In genomic region chr9:124278054-124278540, GRCh38 we compare ENCODE assay signal across 16 cellular contexts. TPM values are rescaled to one million over a fixed set of nuclear protein-coding genes. Genes with fewer than 3 reads are reported as not detected.
DNase-seq lines count a peak whose midpoint lies in the region; ATAC-seq, FAIRE-seq and TF ChIP-seq lines count a peak whose summit lies in the region.
"Had no signal": no experiment of that assay in that cellular context is flagged by ENCODE, and none has a peak within 500 bp of the region (broad histone marks: within the 10 kb centered on the region; RNA-seq: fewer than 3 reads in every experiment).

No MANE protein-coding gene starts in this region.

- H3K4me3 Mint-ChIP-seq in HFFc6 (no peak overlapping the region), nephron (no peak overlapping the region)
- H3K4me3 Mint-ChIP-seq in activated CD8-positive, alpha-beta memory T cell treated with anti-CD3 and anti-CD28 coated beads, Interleukin-2, amount 10 ng/mL, durations not matched to agents 7 days and 5 days = no peak overlapping the region
- H3K4me3 Mint-ChIP-seq in activated T-helper 2 cell treated with anti-CD3 and anti-CD28 coated beads, Interferon-gamma antibody, Interleukin-2, Interleukin-4, amounts not matched to agents 10 μg/mL and 5 μg/mL and 100 μg/mL, durations not matched to agents 14 hours and 24 hours and 36 hours (ENCODE audit: low read depth) = no peak overlapping the region

- H2AFZ ChIP-seq in GM12878 (ENCODE audit: control insufficient read depth, low read depth, low read length) = no peak overlapping the region
- H2AFZ ChIP-seq: parathyroid adenoma had no signal

- H3K4me3 ChIP-seq in BLaER1 (no peak overlapping the region), GM12878 (no peak overlapping the region), uterus (no peak overlapping the region)
- H3K4me3 ChIP-seq: breast epithelium had no signal

- H3K4me2 ChIP-seq in BLaER1 (no peak overlapping the region), GM12878 (ENCODE audit: control insufficient read depth, insufficient read depth) (no peak overlapping the region)

- H3K27ac ChIP-seq in BLaER1 (0 out of 2 replicates have a peak overlapping the region, but pooled peaks have one; percentile 9), GM12878 (ENCODE audit: control insufficient read depth, insufficient read depth) (no peak overlapping the region), uterus (no peak overlapping the region)
- H3K27ac ChIP-seq: foreskin keratinocyte, parathyroid adenoma had no signal

- POLR2A ChIA-PET in GM12878 (lab: Charles Lee) = no interaction called here

- CTCF ChIA-PET in GM12878 (lab: Yijun Ruan, JAX) = interaction anchor here (1.1 kb wide), 1 partner anchor 152 kb away, joined by 4 read pairs; no protein-coding TSS in a partner anchor
- CTCF ChIA-PET in activated CD8-positive, alpha-beta memory T cell treated with anti-CD3 and anti-CD28 coated beads, Interleukin-2, amount 10 ng/mL, durations not matched to agents 7 days and 5 days (lab: Charles Lee) = no interaction called here

- no peak for TF ChIP-seq EP300 in GM12878 (IDR thresholded peaks at IDR 0.05; ENCODE audit: borderline replicate concordance in 1 of 2, control insufficient read depth in 1 of 2, low read depth in 2 of 2, low read length in 2 of 2)

- peaks cover 94% of the 10 kb centered on the region for H3K4me1 ChIP-seq in BLaER1
- peaks cover 5% of the 10 kb centered on the region; the same call in 1 of the 2 replicates for H3K4me1 ChIP-seq in GM12878 (ENCODE audit: control insufficient read depth, insufficient read depth, low read length)
- peaks cover 0 to 10% of the 10 kb centered on the region in 2 donors for H3K4me1 ChIP-seq in uterus
- H3K4me1 ChIP-seq: parathyroid adenoma had no signal

- H3K79me2 ChIP-seq in GM12878 (ENCODE audit: control insufficient read depth, insufficient read depth, low read length) = peaks cover 93% of the 10 kb centered on the region
- H3K79me2 ChIP-seq: parathyroid adenoma had no signal

- no peak for TF ChIP-seq POLR2A in GM12878 (IDR thresholded peaks at IDR 0.05; ENCODE audit: low read depth, low read length)
- TF ChIP-seq POLR2A in uterus (IDR thresholded peaks at IDR 0.05) = no peak

- intact Hi-C loops in GM12878 (cut with micrococcal nuclease; ENCODE audit: unreplicated experiment) (no loop called here), uterus (cut with DNase I; ENCODE audit: low total_unique reads) (no loop called here)
- intact Hi-C loops in activated T-helper 2 cell treated with anti-CD3 and anti-CD28 coated beads, Interferon-gamma antibody, Interleukin-2, Interleukin-4, amounts not matched to agents 10 μg/mL and 5 μg/mL and 100 μg/mL, durations not matched to agents 14 hours and 24 hours and 36 hours (cut with micrococcal nuclease) = no loop called here

- in situ Hi-C loops in GM12878 (cut with MboI) = loop anchor here (25.0 kb wide), 1 partner anchor 141 kb away; no protein-coding TSS in a partner anchor

- TF ChIP-seq CTCF in HFFc6 (IDR thresholded peaks at IDR 0.05) (no peak), GM12878 (IDR thresholded peaks at IDR 0.05 in 2 of 3, conservative IDR thresholded peaks at IDR 0.05 in 1 of 3; ENCODE audit: control insufficient read depth in 2 of 3, extremely low read depth in 1 of 3, insufficient read depth in 1 of 3, low read depth in 3 of 3, low read length in 3 of 3) (no peak), nephron (IDR thresholded peaks at IDR 0.05; ENCODE audit: unreplicated experiment in 3 of 3) (no peak), uterus (IDR thresholded peaks at IDR 0.05) (no peak)

- DNase-seq in HFFc6 = no peak
- no peak for DNase-seq in GM12878 (ENCODE audit: low read depth, low spot score)
- no peak for DNase-seq in activated CD8-positive, alpha-beta memory T cell treated with anti-CD3 and anti-CD28 coated beads, Interleukin-2, amount 10 ng/mL, durations not matched to agents 7 days and 5 days
- DNase-seq in activated T-helper 2 cell treated with anti-CD3 and anti-CD28 coated beads, Interferon-gamma antibody, Interleukin-2, Interleukin-4, amounts not matched to agents 10 μg/mL and 5 μg/mL and 100 μg/mL, durations not matched to agents 14 hours and 24 hours and 36 hours (ENCODE audit: low spot score) = no peak
- no peak for DNase-seq in effector CD8-positive, alpha-beta T cell (lab: John Stamatoyannopoulos, UW)
- DNase-seq in uterus = no peak
- DNase-seq: activated naive CD4-positive, alpha-beta T cell treated with Interleukin-2 at 50 U/mL for 16 hours; effector memory CD4-positive, alpha-beta T cell; foreskin keratinocyte; MM.1S; SHP77 treated with DMSO at 0.1 percent for 48 hours; substantia nigra had no signal

- H3K27ac Mint-ChIP-seq in HFFc6 (peak overlapping the region; percentile 38; the same call in 1 of the 2 replicates), nephron (peak overlapping the region in 2 of 3 experiments; percentile 43 to 65)
- no peak overlapping the region for H3K27ac Mint-ChIP-seq in activated CD8-positive, alpha-beta memory T cell treated with anti-CD3 and anti-CD28 coated beads, Interleukin-2, amount 10 ng/mL, durations not matched to agents 7 days and 5 days
- H3K27ac Mint-ChIP-seq in activated T-helper 2 cell treated with anti-CD3 and anti-CD28 coated beads, Interferon-gamma antibody, Interleukin-2, Interleukin-4, amounts not matched to agents 10 μg/mL and 5 μg/mL and 100 μg/mL, durations not matched to agents 14 hours and 24 hours and 36 hours = no peak overlapping the region

- BruUV-seq in GM12878 (replicated peaks; lab: Mats Ljungman, UMichigan) = TSS peak; percentile 1

- no peaks in the 10 kb centered on the region for H3K9me3 Mint-ChIP-seq in HFFc6
- no peaks in the 10 kb centered on the region for H3K9me3 Mint-ChIP-seq in nephron
- no peaks in the 10 kb centered on the region for H3K9me3 Mint-ChIP-seq in activated CD8-positive, alpha-beta memory T cell treated with anti-CD3 and anti-CD28 coated beads, Interleukin-2, amount 10 ng/mL, durations not matched to agents 7 days and 5 days (ENCODE audit: low read depth)
- H3K9me3 Mint-ChIP-seq in activated T-helper 2 cell treated with anti-CD3 and anti-CD28 coated beads, Interferon-gamma antibody, Interleukin-2, Interleukin-4, amounts not matched to agents 10 μg/mL and 5 μg/mL and 100 μg/mL, durations not matched to agents 14 hours and 24 hours and 36 hours = no peaks in the 10 kb centered on the region

- peaks cover 4% of the 10 kb centered on the region for H3K27me3 Mint-ChIP-seq in HFFc6 (ENCODE audit: insufficient read depth)
- H3K27me3 Mint-ChIP-seq in nephron (ENCODE audit: low read depth) = no peaks in the 10 kb centered on the region
- H3K27me3 Mint-ChIP-seq in activated CD8-positive, alpha-beta memory T cell treated with anti-CD3 and anti-CD28 coated beads, Interleukin-2, amount 10 ng/mL, durations not matched to agents 7 days and 5 days = no peaks in the 10 kb centered on the region
- no peaks in the 10 kb centered on the region for H3K27me3 Mint-ChIP-seq in activated T-helper 2 cell treated with anti-CD3 and anti-CD28 coated beads, Interferon-gamma antibody, Interleukin-2, Interleukin-4, amounts not matched to agents 10 μg/mL and 5 μg/mL and 100 μg/mL, durations not matched to agents 14 hours and 24 hours and 36 hours (ENCODE audit: low read depth)

- no peaks in the 10 kb centered on the region for H3K9me3 ChIP-seq in BLaER1
- no peaks in the 10 kb centered on the region; the same call in 2 of the 3 replicates for H3K9me3 ChIP-seq in GM12878 (replicated peaks; ENCODE audit: control insufficient read depth, insufficient read depth, low read length)
- H3K9me3 ChIP-seq in uterus = no peaks in the 10 kb centered on the region
- H3K9me3 ChIP-seq: breast epithelium had no signal

- RAD21 ChIA-PET in GM12878 (lab: Charles Lee; ENCODE audit: unreplicated experiment) = no interaction called here

- H3K36me3 Mint-ChIP-seq in HFFc6 (ENCODE audit: low read depth) (peaks cover 6% of the 10 kb centered on the region; the same call in 1 of the 2 replicates), nephron (ENCODE audit: low read depth) (peaks cover 4% of the 10 kb centered on the region)
- H3K36me3 Mint-ChIP-seq in activated CD8-positive, alpha-beta memory T cell treated with anti-CD3 and anti-CD28 coated beads, Interleukin-2, amount 10 ng/mL, durations not matched to agents 7 days and 5 days = no peaks in the 10 kb centered on the region
- H3K36me3 Mint-ChIP-seq in activated T-helper 2 cell treated with anti-CD3 and anti-CD28 coated beads, Interferon-gamma antibody, Interleukin-2, Interleukin-4, amounts not matched to agents 10 μg/mL and 5 μg/mL and 100 μg/mL, durations not matched to agents 14 hours and 24 hours and 36 hours (ENCODE audit: low read depth) = peaks cover 12% of the 10 kb centered on the region

- FAIRE-seq in GM12878 (lab: Jason Lieb, UNC) = no peak

- no peak for TF ChIP-seq RAD21 in GM12878 (IDR thresholded peaks at IDR 0.05; ENCODE audit: insufficient read depth, low read depth, low read length)

- H3K9ac ChIP-seq in BLaER1 (no peak overlapping the region), GM12878 (ENCODE audit: control insufficient read depth, insufficient read depth, low read length) (no peak overlapping the region)
- H3K9ac ChIP-seq: parathyroid adenoma had no signal

- peaks cover 44% of the 10 kb centered on the region for H3K4me1 Mint-ChIP-seq in HFFc6 (ENCODE audit: low read depth)
- peaks cover 49% of the 10 kb centered on the region for H3K4me1 Mint-ChIP-seq in nephron
- H3K4me1 Mint-ChIP-seq in activated CD8-positive, alpha-beta memory T cell treated with anti-CD3 and anti-CD28 coated beads, Interleukin-2, amount 10 ng/mL, durations not matched to agents 7 days and 5 days = no peaks in the 10 kb centered on the region
- H3K4me1 Mint-ChIP-seq in activated T-helper 2 cell treated with anti-CD3 and anti-CD28 coated beads, Interferon-gamma antibody, Interleukin-2, Interleukin-4, amounts not matched to agents 10 μg/mL and 5 μg/mL and 100 μg/mL, durations not matched to agents 14 hours and 24 hours and 36 hours (ENCODE audit: low read depth) = peaks cover 13% of the 10 kb centered on the region

- 63% methylated on average over 18 of the region's 18 CpGs for WGBS in GM12878 (ENCODE audit: insufficient coverage, insufficient replicate concordance, low lambda C conversion rate, missing lambda C conversion rate)

- H3K27me3 ChIP-seq in BLaER1 (no peaks in the 10 kb centered on the region), GM12878 (replicated peaks in 1 of 2; ENCODE audit: control insufficient read depth in 2 of 2, insufficient read depth in 2 of 2, low read length in 1 of 2) (no peaks in the 10 kb centered on the region), uterus (no peaks in the 10 kb centered on the region)
- H3K27me3 ChIP-seq: breast epithelium, foreskin keratinocyte had no signal

- no peak for ATAC-seq in GM12878
- ATAC-seq in activated CD8-positive, alpha-beta memory T cell treated with anti-CD3 and anti-CD28 coated beads, Interleukin-2, amount 10 ng/mL, durations not matched to agents 7 days and 5 days = no peak
- ATAC-seq: foreskin keratinocyte had no signal

- H3K36me3 ChIP-seq in BLaER1 = peaks cover 64% of the 10 kb centered on the region
- H3K36me3 ChIP-seq in GM12878 (ENCODE audit: control insufficient read depth in 2 of 2, insufficient read depth in 2 of 2, low read length in 1 of 2) = peaks cover 16 to 26% of the 10 kb centered on the region in 2 experiments
- no peaks in the 10 kb centered on the region for H3K36me3 ChIP-seq in uterus
- H3K36me3 ChIP-seq: breast epithelium had no signal

- SMC1A ChIA-PET in GM12878 (lab: Charles Lee; ENCODE audit: uncharacterized antibody, unreplicated experiment) = no interaction called here

- H4K20me1 ChIP-seq in BLaER1 (peaks cover 100% of the 10 kb centered on the region), GM12878 (ENCODE audit: control insufficient read depth, insufficient read depth) (peaks cover 13% of the 10 kb centered on the region)

RNA-seq across cellular contexts. Expression of gene NEK6, which starts 20.3 kb away (rescaled TPM):
- 10 to 100 TPM; 66.5 to 81.1 (median 71.4) TPM for total RNA-seq in HFFc6 (2021; fragmentation: NEBNext Ultra II Directional; extraction: Animal tissue kit (Norgen Biotek cat#: 25700))
- 174 and 184 TPM in 2 replicates for total RNA-seq in GM12878 (2013; cell fraction: nucleolus; rRNA removed)
- total RNA-seq in GM12878 (2014; rRNA removed) (50.0 and 58.0 TPM in 2 replicates), GM12878 (2014; rRNA removed; fragmentation: Illumina TruSeq; extraction: Trizol) (51.8 and 53.8 TPM in 2 replicates), GM12878 (2021) (136 and 142 TPM in 2 replicates), uterus (10 to 100 TPM in 3 of 4 donors, 1 to 10 TPM in 1; 6.1 to 38.5 (median 34.7) TPM)
- 62.2 TPM for polyA plus RNA-seq in GM12878 (2011; ENCODE audit: low read depth)
- polyA plus RNA-seq in GM12878 (2011; rRNA removed) (131 and 161 TPM in 2 replicates), GM12878 (2014; fragmentation: Illumina TruSeq; extraction: Trizol) (68.6 and 87.1 TPM in 2 replicates), GM12878 (2014; fragmentation: Nextera tagmentation; extraction: Ambion mirVana) (10 to 100 TPM; 31.3 to 33.2 TPM), GM12878 (2014; rRNA removed) (91.3 and 96.0 TPM in 2 replicates), GM12878 (2016; fragmentation: Nextera tagmentation; extraction: Ambion mirVana) (100 to 1,000 TPM in 1 of 2 experiments, 10 to 100 TPM in 1; 97.0 to 104 TPM)
- 171 and 176 TPM in 2 replicates for polyA plus RNA-seq in GM12878 (2011; cell fraction: cytosol; rRNA removed)
- 186 and 192 TPM in 2 replicates for polyA plus RNA-seq in GM12878 (2011; cell fraction: nucleus; rRNA removed)
- 79.3 and 129 TPM in 2 replicates for polyA plus RNA-seq in GM12878 (2012)
- 210 and 248 TPM in 2 replicates for polyA minus RNA-seq in GM12878 (2011; rRNA and poly(A)+ RNA removed)
- 53.5 and 58.5 TPM in 2 replicates for polyA minus RNA-seq in GM12878 (2011; cell fraction: cytosol; rRNA and poly(A)+ RNA removed)
- 60.7 and 78.1 TPM in 2 replicates for polyA minus RNA-seq in GM12878 (2011; cell fraction: nucleus; rRNA and poly(A)+ RNA removed)
- 10 to 100 TPM in 1 of 2 experiments, 1 to 10 TPM in 1; 6.3 to 10.9 TPM for total RNA-seq in activated CD8-positive, alpha-beta memory T cell treated with anti-CD3 and anti-CD28 coated beads, Interleukin-2, amount 10 ng/mL, durations not matched to agents 7 days and 5 days
- total RNA-seq in activated T-helper 2 cell treated with anti-CD3 and anti-CD28 coated beads, Interferon-gamma antibody, Interleukin-2, Interleukin-4, amounts not matched to agents 10 μg/mL and 5 μg/mL and 100 μg/mL, durations not matched to agents 14 hours and 24 hours and 36 hours = 44.6 and 47.7 TPM in 2 replicates

Comparison
In these comparisons a context has a peak if more than half of its experiments do, and no peak if none do; other contexts are left out.
1. H3K27ac Mint-ChIP-seq: peak in HFFc6 (single experiment) and nephron (2 of 3); none in activated CD8-positive, alpha-beta memory T cell treated with anti-CD3 and anti-CD28 coated beads, Interleukin-2, amount 10 ng/mL, durations not matched to agents 7 days and 5 days (single experiment) and activated T-helper 2 cell treated with anti-CD3 and anti-CD28 coated beads, Interferon-gamma antibody, Interleukin-2, Interleukin-4, amounts not matched to agents 10 μg/mL and 5 μg/mL and 100 μg/mL, durations not matched to agents 14 hours and 24 hours and 36 hours (single experiment).